In the genomic region with DNA sequence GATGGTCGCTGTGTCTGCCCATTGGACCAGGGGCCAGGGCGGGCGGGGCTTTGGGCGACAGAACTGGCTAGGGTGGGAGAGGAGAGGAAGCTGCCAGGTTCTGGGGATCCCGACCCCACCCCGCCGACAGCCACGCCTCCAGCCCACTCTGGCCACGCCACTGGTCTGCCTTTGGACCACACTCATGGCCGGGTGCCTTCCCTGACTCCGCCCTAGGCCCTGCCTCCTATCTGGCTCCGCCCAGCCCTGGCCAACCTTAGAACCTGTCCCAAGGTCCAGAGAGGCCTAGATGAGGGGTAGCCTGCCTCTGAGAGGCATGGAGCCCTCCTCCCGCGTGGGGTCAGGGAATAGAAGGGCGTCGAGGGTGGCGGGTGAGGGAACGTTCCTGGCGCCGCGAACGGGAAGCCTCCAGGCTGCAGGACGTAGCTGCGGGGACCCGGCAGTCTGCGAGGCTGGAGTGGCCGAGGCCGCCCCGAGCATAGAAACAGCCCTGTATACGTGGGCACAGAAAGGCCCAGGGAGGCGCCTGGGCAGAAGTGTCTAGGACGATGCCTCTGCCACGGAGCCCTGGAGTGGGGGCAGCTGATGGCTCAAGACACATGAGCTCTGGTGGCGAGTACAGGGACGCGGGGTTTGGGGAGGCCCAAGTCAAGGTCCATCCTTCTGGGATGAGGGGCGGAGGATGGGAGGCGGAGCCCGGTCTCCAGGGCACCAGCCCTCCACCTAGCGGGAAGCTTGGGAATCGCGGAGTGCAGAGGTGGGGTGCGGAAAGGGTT, we compare ENCODE assay signal across 1 cellular context.
TF ChIP-seq lines count a peak whose summit lies in the region.

No MANE protein-coding gene starts in this region.

TF ChIP-seq in HepG2, 621 proteins besides CTCF, POLR2A, EP300 and RAD21 (continued from another document and continues in another):
- TF ChIP-seq, protein P1, sequence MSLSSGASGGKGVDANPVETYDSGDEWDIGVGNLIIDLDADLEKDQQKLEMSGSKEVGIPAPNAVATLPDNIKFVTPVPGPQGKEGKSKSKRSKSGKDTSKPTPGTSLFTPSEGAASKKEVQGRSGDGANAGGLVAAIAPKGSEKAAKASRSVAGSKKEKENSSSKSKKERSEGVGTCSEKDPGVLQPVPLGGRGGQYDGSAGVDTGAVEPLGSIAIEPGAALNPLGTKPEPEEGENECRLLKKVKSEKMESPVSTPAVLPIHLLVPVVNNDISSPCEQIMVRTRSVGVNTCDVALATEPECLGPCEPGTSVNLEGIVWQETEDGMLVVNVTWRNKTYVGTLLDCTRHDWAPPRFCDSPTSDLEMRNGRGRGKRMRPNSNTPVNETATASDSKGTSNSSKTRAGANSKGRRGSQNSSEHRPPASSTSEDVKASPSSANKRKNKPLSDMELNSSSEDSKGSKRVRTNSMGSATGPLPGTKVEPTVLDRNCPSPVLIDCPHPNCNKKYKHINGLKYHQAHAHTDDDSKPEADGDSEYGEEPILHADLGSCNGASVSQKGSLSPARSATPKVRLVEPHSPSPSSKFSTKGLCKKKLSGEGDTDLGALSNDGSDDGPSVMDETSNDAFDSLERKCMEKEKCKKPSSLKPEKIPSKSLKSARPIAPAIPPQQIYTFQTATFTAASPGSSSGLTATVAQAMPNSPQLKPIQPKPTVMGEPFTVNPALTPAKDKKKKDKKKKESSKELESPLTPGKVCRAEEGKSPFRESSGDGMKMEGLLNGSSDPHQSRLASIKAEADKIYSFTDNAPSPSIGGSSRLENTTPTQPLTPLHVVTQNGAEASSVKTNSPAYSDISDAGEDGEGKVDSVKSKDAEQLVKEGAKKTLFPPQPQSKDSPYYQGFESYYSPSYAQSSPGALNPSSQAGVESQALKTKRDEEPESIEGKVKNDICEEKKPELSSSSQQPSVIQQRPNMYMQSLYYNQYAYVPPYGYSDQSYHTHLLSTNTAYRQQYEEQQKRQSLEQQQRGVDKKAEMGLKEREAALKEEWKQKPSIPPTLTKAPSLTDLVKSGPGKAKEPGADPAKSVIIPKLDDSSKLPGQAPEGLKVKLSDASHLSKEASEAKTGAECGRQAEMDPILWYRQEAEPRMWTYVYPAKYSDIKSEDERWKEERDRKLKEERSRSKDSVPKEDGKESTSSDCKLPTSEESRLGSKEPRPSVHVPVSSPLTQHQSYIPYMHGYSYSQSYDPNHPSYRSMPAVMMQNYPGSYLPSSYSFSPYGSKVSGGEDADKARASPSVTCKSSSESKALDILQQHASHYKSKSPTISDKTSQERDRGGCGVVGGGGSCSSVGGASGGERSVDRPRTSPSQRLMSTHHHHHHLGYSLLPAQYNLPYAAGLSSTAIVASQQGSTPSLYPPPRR (CRISPR knock-in tag; IDR thresholded peaks at IDR 0.05; ENCODE audit: borderline replicate concordance) = peak; percentile 65; the same call in 1 of the 2 replicates
- peak; percentile 70; the same call in 1 of the 2 replicates for TF ChIP-seq ZMYM4 (CRISPR knock-in tag; IDR thresholded peaks at IDR 0.05)
- peak; percentile 71; the same call in 1 of the 2 replicates for TF ChIP-seq EEA1 (CRISPR knock-in tag; IDR thresholded peaks at IDR 0.05; ENCODE audit: borderline replicate concordance)
- no peak for TF ChIP-seq BCLAF1 (IDR thresholded peaks at IDR 0.05)
- peak; percentile 41; the same call in 1 of the 2 replicates for TF ChIP-seq ZNF451 (CRISPR knock-in tag; IDR thresholded peaks at IDR 0.05)
- peak; percentile 81; the same call in 1 of the 2 replicates for TF ChIP-seq IRX3 (CRISPR knock-in tag; IDR thresholded peaks at IDR 0.05; ENCODE audit: borderline replicate concordance, low read depth)
- no peak for TF ChIP-seq NBN (conservative IDR thresholded peaks at IDR 0.05)
- peak; percentile 63; the same call in 1 of the 2 replicates for TF ChIP-seq MXD1 (CRISPR knock-in tag; IDR thresholded peaks at IDR 0.05)
- no peak for TF ChIP-seq REST (IDR thresholded peaks at IDR 0.05; ENCODE audit: borderline replicate concordance in 1 of 2, low read depth in 1 of 2, low read length in 2 of 2)
- TF ChIP-seq CREB1 (IDR thresholded peaks at IDR 0.05) = no peak
- peak; percentile 65; the same call in 1 of the 2 replicates for TF ChIP-seq CREB1 (CRISPR knock-in tag; IDR thresholded peaks at IDR 0.05)
- TF ChIP-seq HMGXB3 (CRISPR knock-in tag; IDR thresholded peaks at IDR 0.05; ENCODE audit: borderline replicate concordance) = 0 out of 2 replicates have a peak, but pooled peaks have one; percentile 38
- TF ChIP-seq ZBTB44 (CRISPR knock-in tag; IDR thresholded peaks at IDR 0.05) = 0 out of 2 replicates have a peak, but pooled peaks have one; percentile 51
- peak; percentile 40; the same call in 1 of the 2 replicates for TF ChIP-seq ZBTB33 (CRISPR knock-in tag; IDR thresholded peaks at IDR 0.05)
- TF ChIP-seq FOXC1 (CRISPR knock-in tag; IDR thresholded peaks at IDR 0.05; ENCODE audit: borderline replicate concordance) = peak; percentile 67; the same call in 1 of the 2 replicates
- no peak for TF ChIP-seq ZFYVE20 (CRISPR knock-in tag; IDR thresholded peaks at IDR 0.05; ENCODE audit: borderline replicate concordance, low read depth)
- peak; percentile 80 for TF ChIP-seq ZNF225 (CRISPR knock-in tag; IDR thresholded peaks at IDR 0.05)
- peak; percentile 33 for TF ChIP-seq TEAD3 (CRISPR knock-in tag; optimal IDR thresholded peaks at IDR 0.05; ENCODE audit: borderline replicate concordance)
- 0 out of 2 replicates have a peak, but pooled peaks have one; percentile 40 for TF ChIP-seq ZNF510 (CRISPR knock-in tag; IDR thresholded peaks at IDR 0.05; ENCODE audit: low read depth)
- no peak for TF ChIP-seq ZNF816 (CRISPR knock-in tag; IDR thresholded peaks at IDR 0.05; ENCODE audit: borderline replicate concordance)
- no peak for TF ChIP-seq TAF15 (IDR thresholded peaks at IDR 0.05; ENCODE audit: low read depth, low read length, poor library complexity, severe bottlenecking)
- peak; percentile 95 for TF ChIP-seq ZNF33B (CRISPR knock-in tag; IDR thresholded peaks at IDR 0.05)
- TF ChIP-seq ZNF878 (CRISPR knock-in tag; IDR thresholded peaks at IDR 0.05) = peak; percentile 56; the same call in 1 of the 2 replicates
- no peak for TF ChIP-seq ZNF660 (CRISPR knock-in tag; IDR thresholded peaks at IDR 0.05; ENCODE audit: borderline replicate concordance, low read depth)
- peak; percentile 51; the same call in 1 of the 2 replicates for TF ChIP-seq ZGPAT (CRISPR knock-in tag; IDR thresholded peaks at IDR 0.05)
- TF ChIP-seq ZNF83 (CRISPR knock-in tag; IDR thresholded peaks at IDR 0.05; ENCODE audit: borderline replicate concordance) = peak; percentile 79; the same call in 1 of the 2 replicates
